19 cellular contexts compared by ENCODE assay signal in genomic region chrX:153132924-153133323, GRCh38. TPM values are rescaled to one million over a fixed set of nuclear protein-coding genes. Genes with fewer than 3 reads are reported as not detected.
"Had no signal": no experiment of that assay in that cellular context is flagged by ENCODE, and none has a peak within 500 bp of the region (broad histone marks: within the 10 kb centered on the region; RNA-seq: fewer than 3 reads in every experiment).

No MANE protein-coding gene starts in this region.

RNA-seq across cellular contexts. Expression of gene MAGEA1, which starts 46.2 kb away (rescaled TPM):
- total RNA-seq: activated naive CD4-positive, alpha-beta T cell treated with anti-CD3 and anti-CD28 coated beads for 36 hours; activated naive CD4-positive, alpha-beta T cell treated with anti-CD3 and anti-CD28 coated beads, Interleukin-2, amount 50 U/mL, for 72 hours; activated naive CD8-positive, alpha-beta T cell treated with anti-CD3 and anti-CD28 coated beads for 36 hours; activated naive CD8-positive, alpha-beta T cell treated with anti-CD3 and anti-CD28 coated beads, Interleukin-2, amount 10 ng/mL, durations not matched to agents 7 days and 5 days; activated T-cell treated with anti-CD3 and anti-CD28 coated beads, Interleukin-2, amount 50 U/mL, for 4 hours; activated T-cell treated with anti-CD3 and anti-CD28 coated beads, Interleukin-2, amount 50 U/mL, for 72 hours; activated T-helper 1 cell treated with anti-CD3 and anti-CD28 coated beads, Interleukin-12 subunit alpha, Interleukin-12 subunit beta, Interleukin-2, Interleukin-4 antibody, amounts not matched to agents 30 ng/mL and 10 ng/mL and 1 ng/mL, durations not matched to agents 14 hours and 24 hours and 36 hours; activated T-helper 17 cell treated with anti-CD3 and anti-CD28 coated beads, Interleukin-2, amount 50 U/mL, for 72 hours; activated T-helper 2 cell treated with anti-CD3 and anti-CD28 coated beads, Interferon-gamma antibody, Interleukin-2, Interleukin-4, amounts not matched to agents 10 μg/mL and 5 μg/mL and 100 μg/mL, durations not matched to agents 14 hours and 24 hours and 36 hours; adrenal gland; aorta; ascending aorta; body of pancreas; breast epithelium; cardiac muscle cell; cardiac septum; cerebellum; chondrocyte had no signal
- polyA plus RNA-seq: adipose tissue, adrenal gland, aorta, cardiac muscle cell had no signal
